21 cellular contexts compared by ENCODE assay signal in genomic region chr7:33632322-33632721, GRCh38.
A peak's percentile ranks its signal among the peaks of the same experiment; 100 is the strongest.
DNase-seq lines count a peak whose midpoint lies in the region; ATAC-seq and TF ChIP-seq lines count a peak whose summit lies in the region.
"Had no signal": no experiment of that assay in that cellular context is flagged by ENCODE, and none has a peak within 500 bp of the region (broad histone marks: within the 10 kb centered on the region; RNA-seq: fewer than 3 reads in every experiment).

No MANE protein-coding gene starts in this region.

- no peak overlapping the region for H2BK5ac ChIP-seq in neuronal stem cell (ENCODE audit: low read length)

- TF ChIP-seq CTCF in endodermal cell (conservative IDR thresholded peaks at IDR 0.05) (no peak), BE2C (IDR thresholded peaks at IDR 0.05; ENCODE audit: low read depth, low read length) (no peak)

- peaks cover 21% of the 10 kb centered on the region for H3K9me3 ChIP-seq in endodermal cell (ENCODE audit: control insufficient read depth, low read length)
- peaks cover 0 to 3% of the 10 kb centered on the region in 2 donors for H3K9me3 ChIP-seq in neuronal stem cell (replicated peaks in 1 of 2; ENCODE audit: control insufficient read depth in 2 of 2, insufficient read depth in 1 of 2, low read depth in 1 of 2, low read length in 2 of 2)
- no peaks in the 10 kb centered on the region for H3K9me3 ChIP-seq in BE2C
- H3K9me3 ChIP-seq: A549, BLaER1, Caco-2 had no signal

- H3K9ac ChIP-seq in endodermal cell (ENCODE audit: extremely low read depth, low read length, poor library complexity, severe bottlenecking) (no peak overlapping the region), neuronal stem cell (ENCODE audit: low read depth, low read length, poor library complexity) (no peak overlapping the region)
- H3K9ac ChIP-seq: BLaER1 had no signal

- H3K18ac ChIP-seq in neuronal stem cell (ENCODE audit: low read length), result peak overlapping the region; percentile 80

- no peak overlapping the region for H4K91ac ChIP-seq in neuronal stem cell (ENCODE audit: low read depth, low read length, poor library complexity)

- H3K14ac ChIP-seq in neuronal stem cell (ENCODE audit: low read length), result no peak overlapping the region

- H2AFZ ChIP-seq in neuronal stem cell (ENCODE audit: low read length), result peak overlapping the region; percentile 11

- no peak for ATAC-seq in Right ventricle myocardium inferior
- ATAC-seq in left cardiac atrium, result no peak
- ATAC-seq: A549, GM12878 had no signal

- H3K4me1 ChIP-seq in endodermal cell (ENCODE audit: control insufficient read depth, insufficient read depth, low read length) (no peaks in the 10 kb centered on the region), neuronal stem cell (ENCODE audit: control insufficient read depth in 2 of 2, insufficient read depth in 1 of 2, low read depth in 1 of 2, low read length in 2 of 2) (peaks cover 0 to 16% of the 10 kb centered on the region in 2 donors), BE2C (no peaks in the 10 kb centered on the region)
- H3K4me1 ChIP-seq: A549, BLaER1, Caco-2 had no signal

- H3K23ac ChIP-seq in neuronal stem cell (ENCODE audit: low read depth, low read length, poor library complexity), result no peak overlapping the region

- H3K27ac ChIP-seq in endodermal cell (ENCODE audit: low read depth, low read length) (no peak overlapping the region), neuronal stem cell (replicated peaks; ENCODE audit: low read length) (peak overlapping the region; percentile 56)
- H3K27ac ChIP-seq: 22Rv1, A549, BLaER1 had no signal

- peaks cover 12% of the 10 kb centered on the region for H3K9me3 Mint-ChIP-seq in endodermal cell
- H3K9me3 Mint-ChIP-seq: CD4-positive, alpha-beta memory T cell; CD4-positive, CD25-positive, alpha-beta regulatory T cell had no signal

- peak overlapping the region; percentile 86 for H2AK5ac ChIP-seq in neuronal stem cell (ENCODE audit: low read depth, low read length)

- peak; percentile 60 for DNase-seq in Right ventricle myocardium inferior (ENCODE audit: missing footprints)
- DNase-seq in left cardiac atrium, result no peak
- no peak for DNase-seq in endodermal cell
- no peak for DNase-seq in neuronal stem cell (ENCODE audit: low spot score)
- DNase-seq in BE2C, result no peak
- DNase-seq in GOT3 (lab: John Stamatoyannopoulos, UW), result no peak
- DNase-seq in retina, result no peak
- DNase-seq: AML-193; C1 segment of cervical spinal cord; Caco-2; Calu3; CD4-positive, alpha-beta memory T cell; CD4-positive, CD25-positive, alpha-beta regulatory T cell; DMS79 treated with DMSO at 0.1 percent for 48 hours; GF-D8 had no signal

- peaks cover 39% of the 10 kb centered on the region for H3K4me1 Mint-ChIP-seq in endodermal cell
- H3K4me1 Mint-ChIP-seq: B cell; CD14-positive monocyte; CD4-positive, alpha-beta memory T cell; CD4-positive, CD25-positive, alpha-beta regulatory T cell had no signal

- no peak overlapping the region for H3K4me2 ChIP-seq in neuronal stem cell (ENCODE audit: insufficient read depth, low read length, poor library complexity, severe bottlenecking)
- H3K4me2 ChIP-seq: A549, BLaER1 had no signal

- no peak overlapping the region for H2BK120ac ChIP-seq in neuronal stem cell (ENCODE audit: low read depth, low read length)

- peaks cover 1% of the 10 kb centered on the region for H3K36me3 Mint-ChIP-seq in endodermal cell (ENCODE audit: low read depth)
- H3K36me3 Mint-ChIP-seq: CD14-positive monocyte; CD4-positive, CD25-positive, alpha-beta regulatory T cell had no signal

- H3K36me3 ChIP-seq in endodermal cell (ENCODE audit: control insufficient read depth, insufficient read depth, low read length) (no peaks in the 10 kb centered on the region), neuronal stem cell (replicated peaks in 1 of 2; ENCODE audit: control insufficient read depth in 2 of 2, insufficient read depth in 2 of 2, low read length in 2 of 2) (no peaks in the 10 kb centered on the region), BE2C (no peaks in the 10 kb centered on the region)
- H3K36me3 ChIP-seq: BLaER1 had no signal

- no peak overlapping the region for H3K4me3 ChIP-seq in endodermal cell (ENCODE audit: low read length)
- no peak overlapping the region for H3K4me3 ChIP-seq in neuronal stem cell (ENCODE audit: low read length in 2 of 2)
- H3K4me3 ChIP-seq in BE2C (ENCODE audit: low read depth, low read length), result no peak overlapping the region
- H3K4me3 ChIP-seq: A549, BLaER1, GM12878 had no signal

- H3K27ac Mint-ChIP-seq in endodermal cell, result peak overlapping the region; percentile 87
- H3K27ac Mint-ChIP-seq: B cell; CD14-positive monocyte; CD4-positive, alpha-beta memory T cell; CD4-positive, CD25-positive, alpha-beta regulatory T cell had no signal

- H3K4me3 Mint-ChIP-seq in endodermal cell, result no peak overlapping the region
- H3K4me3 Mint-ChIP-seq: B cell; CD14-positive monocyte; CD4-positive, alpha-beta memory T cell; CD4-positive, CD25-positive, alpha-beta regulatory T cell had no signal

- intact Hi-C loops in Right ventricle myocardium inferior (cut with DNase I), result no loop called here
- intact Hi-C loops in left cardiac atrium (cut with DNase I), result no loop called here

- no peak overlapping the region for H2BK12ac ChIP-seq in neuronal stem cell (ENCODE audit: low read length)

- H3K4ac ChIP-seq in neuronal stem cell (ENCODE audit: low read length), result no peak overlapping the region

- 97 to 100% methylated on average over 15 to 24 of the region's 24 CpGs for WGBS in endodermal cell (ENCODE audit: insufficient coverage in 1 of 2, insufficient read length in 1 of 2), 2 experiments
- no CpG with 5 or more reads among the region's 24 CpGs for WGBS in neuronal stem cell (ENCODE audit: extremely low coverage in 2 of 2, insufficient read length in 2 of 2, insufficient replicate concordance in 1 of 2), 2 donors

- H3K27me3 ChIP-seq in endodermal cell (ENCODE audit: control insufficient read depth, insufficient read depth, low read length, poor library complexity, severe bottlenecking) (no peaks in the 10 kb centered on the region), neuronal stem cell (ENCODE audit: control insufficient read depth in 3 of 3, insufficient read depth in 3 of 3, low read depth in 1 of 3, low read length in 3 of 3) (no peaks in the 10 kb centered on the region), BE2C (no peaks in the 10 kb centered on the region)
- H3K27me3 ChIP-seq: BLaER1 had no signal

- H4K8ac ChIP-seq in neuronal stem cell (ENCODE audit: low read depth, low read length), result no peak overlapping the region

- H3K79me1 ChIP-seq in neuronal stem cell (ENCODE audit: low read depth, low read length), result no peaks in the 10 kb centered on the region

- H2BK15ac ChIP-seq in neuronal stem cell (ENCODE audit: low read length), result peak overlapping the region; percentile 54

- H3K27me3 Mint-ChIP-seq in endodermal cell (ENCODE audit: insufficient read depth), result no peaks in the 10 kb centered on the region
- H3K27me3 Mint-ChIP-seq: B cell; CD4-positive, alpha-beta memory T cell; CD4-positive, CD25-positive, alpha-beta regulatory T cell had no signal
